18 cellular contexts compared by ENCODE assay signal in the genomic region with DNA sequence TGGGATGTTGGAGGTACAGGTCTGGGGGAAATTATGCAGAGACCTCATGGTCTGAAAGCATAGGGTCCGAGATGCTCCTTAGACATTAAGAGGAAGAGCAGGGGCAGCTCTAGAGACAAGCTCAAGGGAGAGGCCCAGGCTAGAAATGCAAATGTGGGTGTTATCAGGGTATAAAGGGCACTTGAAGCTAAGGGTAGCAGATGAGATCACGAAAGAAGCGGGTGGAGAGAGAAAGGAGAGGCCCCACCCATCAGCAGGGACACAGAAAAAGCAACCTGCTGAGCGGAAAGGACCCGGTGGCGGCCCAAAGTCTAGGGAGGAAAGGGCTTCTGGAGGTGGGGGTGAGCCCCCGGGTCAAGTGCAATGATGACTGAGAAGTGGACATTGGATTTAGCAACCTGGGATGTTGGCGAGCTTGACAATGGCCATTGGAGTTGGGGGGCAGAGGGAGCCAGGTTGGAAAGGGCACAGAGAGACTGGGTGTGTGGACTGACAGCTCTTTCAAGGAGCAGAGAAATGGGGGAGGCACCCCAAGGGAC. TPM values are rescaled to one million over a fixed set of nuclear protein-coding genes. Genes with fewer than 3 reads are reported as not detected.
A peak's percentile ranks its signal among the peaks of the same experiment; 100 is the strongest.
DNase-seq lines count a peak whose midpoint lies in the region; ATAC-seq lines count a peak whose summit lies in the region.
"Had no signal": no experiment of that assay in that cellular context is flagged by ENCODE, and none has a peak within 500 bp of the region (broad histone marks: within the 10 kb centered on the region; RNA-seq: fewer than 3 reads in every experiment).

No MANE protein-coding gene starts in this region.

- ATAC-seq in left colon = peak; percentile 95
- peak; percentile 85 for ATAC-seq in stimulated activated naive CD8-positive, alpha-beta T cell treated with anti-CD3 and anti-CD28 coated beads, Interleukin-15, Interleukin-2, amounts not matched to agents 100 U/mL and 50 U/mL, for 24 hours
- ATAC-seq in HG02885 (IDR thresholded peaks at IDR 0.05; ENCODE audit: poor library complexity, unreplicated experiment) = no peak
- ATAC-seq in HG02938 (IDR thresholded peaks at IDR 0.05; ENCODE audit: unreplicated experiment) = no peak
- ATAC-seq: foreskin keratinocyte had no signal

- peak; percentile 70 for DNase-seq in activated effector memory CD4-positive, alpha-beta T cell treated with anti-CD3 and anti-CD28 coated beads, Interleukin-2, amount 50 U/mL, for 16 hours
- DNase-seq in activated effector memory CD4-positive, alpha-beta T cell treated with Interleukin-2 at 50 U/mL for 16 hours = no peak
- DNase-seq in OCI-M1 (lab: John Stamatoyannopoulos, UW) (peak; percentile 24), left colon (peak; percentile 38 to 48), KG1 (lab: John Stamatoyannopoulos, UW) (no peak)
- DNase-seq in stimulated activated naive CD8-positive, alpha-beta T cell treated with anti-CD3 and anti-CD28 coated beads, Interleukin-15, Interleukin-2, amounts not matched to agents 100 U/mL and 50 U/mL, for 24 hours = no peak
- DNase-seq: COR-L47, EL, foreskin keratinocyte, H9, MG63, NCI-H1694 treated with DMSO at 0.1 percent for 48 hours, NCI-H510A, substantia nigra, T1000 had no signal

- intact Hi-C loops in left colon (cut with DNase I, micrococcal nuclease) = no loop called here

RNA-seq across cellular contexts. Expression of gene TMPRSS6, which starts 8.9 kb away (rescaled TPM):
- 1 to 10 TPM in 1 of 2 donors, under 1 TPM in 1; 0.56 to 3.1 TPM for total RNA-seq in left colon
- total RNA-seq: foreskin keratinocyte, H9 had no signal

RNA-seq across cellular contexts. Expression of gene IL2RB, which starts 49.1 kb away (rescaled TPM):
- 1 to 10 TPM; 2.9 to 7.0 TPM for total RNA-seq in left colon
- total RNA-seq: progenitor cell of endocrine pancreas had no signal

RNA-seq across cellular contexts. Expression of gene KCTD17, which starts 49.1 kb away (rescaled TPM):
- total RNA-seq in left colon = 10 to 100 TPM; 33.2 to 41.1 TPM

Comparison
In these comparisons a context has a peak if more than half of its experiments do, and no peak if none do; other contexts are left out.
1. DNase-seq: peak in activated effector memory CD4-positive, alpha-beta T cell treated with anti-CD3 and anti-CD28 coated beads, Interleukin-2, amount 50 U/mL, for 16 hours (single experiment), OCI-M1 (single experiment) and left colon (2 of 2); none in activated effector memory CD4-positive, alpha-beta T cell treated with Interleukin-2 at 50 U/mL for 16 hours (single experiment), stimulated activated naive CD8-positive, alpha-beta T cell treated with anti-CD3 and anti-CD28 coated beads, Interleukin-15, Interleukin-2, amounts not matched to agents 100 U/mL and 50 U/mL, for 24 hours (single experiment) and KG1 (single experiment).
2. ATAC-seq: peak in left colon (single experiment) and stimulated activated naive CD8-positive, alpha-beta T cell treated with anti-CD3 and anti-CD28 coated beads, Interleukin-15, Interleukin-2, amounts not matched to agents 100 U/mL and 50 U/mL, for 24 hours (single experiment); none in HG02885 (single experiment) and HG02938 (single experiment).